ENCODE assay signal across 8 cellular contexts in the genomic region with DNA sequence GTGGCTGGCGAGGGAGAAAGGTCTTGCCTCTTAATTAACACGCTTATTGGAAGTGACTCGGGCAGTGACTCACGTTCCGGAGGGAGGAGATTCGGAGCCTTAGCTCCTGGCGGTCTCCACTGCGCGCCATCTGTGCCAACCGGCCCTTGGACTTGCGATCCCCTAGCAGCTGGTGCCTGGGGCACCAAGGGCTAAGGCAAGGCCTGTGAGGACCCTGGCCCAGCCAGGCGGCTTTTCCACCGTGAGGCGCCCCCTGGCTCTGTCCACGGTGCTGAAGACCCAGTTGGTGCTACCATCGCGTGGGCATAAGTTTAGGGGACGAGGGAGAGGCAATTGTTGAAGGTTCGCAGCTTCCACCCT. TPM values are rescaled to one million over a fixed set of nuclear protein-coding genes. Genes with fewer than 3 reads are reported as not detected.
DNase-seq lines count a peak whose midpoint lies in the region; ATAC-seq and TF ChIP-seq lines count a peak whose summit lies in the region.

No MANE protein-coding gene starts in this region.

- H3F3A ChIP-seq in MM.1S (ENCODE audit: insufficient read depth, low read length): no peaks in the 10 kb centered on the region

- no peaks in the 10 kb centered on the region for H3K36me3 Mint-ChIP-seq in CD4-positive, alpha-beta T cell (ENCODE audit: low read depth)

- H2BK120ac ChIP-seq in neuronal stem cell (ENCODE audit: low read depth, low read length): no peak overlapping the region

- H3K27me3 Mint-ChIP-seq in CD4-positive, alpha-beta T cell: peaks cover 85% of the 10 kb centered on the region

- H2BK12ac ChIP-seq in neuronal stem cell (ENCODE audit: low read length): no peak overlapping the region

- no peaks in the 10 kb centered on the region for H3K9me3 Mint-ChIP-seq in CD4-positive, alpha-beta T cell

- no peak overlapping the region for H4K91ac ChIP-seq in neuronal stem cell (ENCODE audit: low read depth, low read length, poor library complexity)

- H3K9me3 ChIP-seq in MM.1S (replicated peaks; ENCODE audit: insufficient read depth, low read length): no peaks in the 10 kb centered on the region
- no peaks in the 10 kb centered on the region for H3K9me3 ChIP-seq in CD4-positive, alpha-beta T cell (ENCODE audit: control insufficient read depth, low read length)
- no peaks in the 10 kb centered on the region for H3K9me3 ChIP-seq in neuronal stem cell (replicated peaks in 1 of 2; ENCODE audit: control insufficient read depth in 2 of 2, insufficient read depth in 1 of 2, low read depth in 1 of 2, low read length in 2 of 2)

- no peak overlapping the region for H4K8ac ChIP-seq in neuronal stem cell (ENCODE audit: low read depth, low read length)

- H3K9me2 ChIP-seq in MM.1S (replicated peaks; ENCODE audit: insufficient read depth, low read length): no peaks in the 10 kb centered on the region

- H3K4me1 Mint-ChIP-seq in CD4-positive, alpha-beta T cell (ENCODE audit: low read depth): peaks cover 20% of the 10 kb centered on the region

- DNase-seq in stimulated activated CD4-positive, alpha-beta T cell treated with anti-CD3 and anti-CD28 coated beads, Interleukin-4, amount 100 ng/mL, for 1 hour: peak; percentile 12
- no peak for DNase-seq in stimulated activated CD4-positive, alpha-beta T cell treated with anti-CD3 and anti-CD28 coated beads, Interleukin-1b, Interleukin-23, amount 100 ng/mL, for 48 hours
- DNase-seq in UCSD-AML1 (lab: John Stamatoyannopoulos, UW; ENCODE audit: unreplicated experiment) (peak; percentile 17), iPS-NIHi11 (ENCODE audit: low spot score) (peak; percentile 81), MM.1S (no peak), neuronal stem cell (ENCODE audit: low spot score) (no peak)
- no peak for DNase-seq in CD4-positive, alpha-beta T cell

- no peak overlapping the region for H3K27ac ChIP-seq in MM.1S (ENCODE audit: low read length)
- H3K27ac ChIP-seq in CD4-positive, alpha-beta T cell (ENCODE audit: low read depth, low read length): no peak overlapping the region
- no peak overlapping the region for H3K27ac ChIP-seq in neuronal stem cell (replicated peaks; ENCODE audit: low read length)

- no peak overlapping the region for H3K14ac ChIP-seq in neuronal stem cell (ENCODE audit: low read length)

- no peaks in the 10 kb centered on the region for H4K20me1 ChIP-seq in MM.1S (ENCODE audit: insufficient read depth, low read length)

- H3K9ac ChIP-seq in MM.1S (ENCODE audit: low read length): no peak overlapping the region
- H3K9ac ChIP-seq in neuronal stem cell (ENCODE audit: low read depth, low read length, poor library complexity): no peak overlapping the region

- H3K4me3 ChIP-seq in MM.1S (ENCODE audit: low read length) (no peak overlapping the region), neuronal stem cell (ENCODE audit: low read length in 2 of 2) (no peak overlapping the region)

- no peak for ATAC-seq in HG03139 (IDR thresholded peaks at IDR 0.05; ENCODE audit: unreplicated experiment)
- no peak for ATAC-seq in CD4-positive, alpha-beta T cell (ENCODE audit: poor library complexity)

- H3K4me2 ChIP-seq in MM.1S (ENCODE audit: low read depth, low read length) (no peak overlapping the region), neuronal stem cell (ENCODE audit: insufficient read depth, low read length, poor library complexity, severe bottlenecking) (no peak overlapping the region)

- H3K36me3 ChIP-seq in MM.1S (replicated peaks; ENCODE audit: insufficient read depth, low read length) (no peaks in the 10 kb centered on the region), neuronal stem cell (replicated peaks in 1 of 2; ENCODE audit: control insufficient read depth in 2 of 2, insufficient read depth in 2 of 2, low read length in 2 of 2) (no peaks in the 10 kb centered on the region)

- H3K23ac ChIP-seq in neuronal stem cell (ENCODE audit: low read depth, low read length, poor library complexity): no peak overlapping the region

- no peak for TF ChIP-seq CTCF in MM.1S (IDR thresholded peaks at IDR 0.05; ENCODE audit: low read length)
- TF ChIP-seq CTCF in CD4-positive, alpha-beta T cell (IDR thresholded peaks at IDR 0.05): no peak

- no peak overlapping the region for H2AK5ac ChIP-seq in neuronal stem cell (ENCODE audit: low read depth, low read length)

- CTCF ChIA-PET in CD4-positive, alpha-beta T cell (lab: Charles Lee): no interaction called here

- H2AFZ ChIP-seq in MM.1S (ENCODE audit: low read length) (no peak overlapping the region), neuronal stem cell (ENCODE audit: low read length) (no peak overlapping the region)

- no peak overlapping the region for H3K18ac ChIP-seq in neuronal stem cell (ENCODE audit: low read length)

- no peaks in the 10 kb centered on the region for H3K79me2 ChIP-seq in MM.1S (ENCODE audit: low read length)

- no CpG with 5 or more reads among the region's 19 CpGs for WGBS in neuronal stem cell (ENCODE audit: extremely low coverage in 2 of 2, insufficient read length in 2 of 2, insufficient replicate concordance in 1 of 2), 2 donors

- intact Hi-C loops in CD4-positive, alpha-beta T cell (cut with DNase I, micrococcal nuclease): no loop called here

- POLR2A ChIA-PET in CD4-positive, alpha-beta T cell (lab: Charles Lee): no interaction called here

- H3K27ac Mint-ChIP-seq in CD4-positive, alpha-beta T cell: no peak overlapping the region

- H3K4ac ChIP-seq in neuronal stem cell (ENCODE audit: low read length): no peak overlapping the region

- H3K27me3 ChIP-seq in MM.1S (replicated peaks; ENCODE audit: insufficient read depth, low read length) (no peaks in the 10 kb centered on the region), neuronal stem cell (ENCODE audit: control insufficient read depth in 3 of 3, insufficient read depth in 3 of 3, low read depth in 1 of 3, low read length in 3 of 3) (peaks cover 5 to 89% (median 19%) of the 10 kb centered on the region in 3 experiments)
- H3K27me3 ChIP-seq in CD4-positive, alpha-beta T cell (ENCODE audit: control insufficient read depth, insufficient read depth, low read length): peaks cover 63% of the 10 kb centered on the region

- H2BK15ac ChIP-seq in neuronal stem cell (ENCODE audit: low read length): no peak overlapping the region

- H3K4me1 ChIP-seq in MM.1S (ENCODE audit: low read length): no peaks in the 10 kb centered on the region
- H3K4me1 ChIP-seq in neuronal stem cell (ENCODE audit: control insufficient read depth in 2 of 2, insufficient read depth in 1 of 2, low read depth in 1 of 2, low read length in 2 of 2): peaks cover 3 to 15% of the 10 kb centered on the region in 2 donors

- no peak overlapping the region for H2BK5ac ChIP-seq in neuronal stem cell (ENCODE audit: low read length)

- peaks cover 3% of the 10 kb centered on the region for H3K79me1 ChIP-seq in neuronal stem cell (ENCODE audit: low read depth, low read length)

- H3K4me3 Mint-ChIP-seq in CD4-positive, alpha-beta T cell: no peak overlapping the region

RNA-seq across cellular contexts. Expression of a gene that starts 1.3 kb away (rescaled TPM):
- not detected for total RNA-seq in CD4-positive, alpha-beta T cell
- polyA plus RNA-seq in neuronal stem cell (2013, experiment 1 of 2): 6.2 TPM
- 6.2 TPM for polyA plus RNA-seq in neuronal stem cell (2013, experiment 2 of 2)

Comparison
In these comparisons a context has a peak if more than half of its experiments do, and no peak if none do; other contexts are left out.
1. DNase-seq: peak in stimulated activated CD4-positive, alpha-beta T cell treated with anti-CD3 and anti-CD28 coated beads, Interleukin-4, amount 100 ng/mL, for 1 hour (single experiment), UCSD-AML1 (single experiment) and iPS-NIHi11 (single experiment); none in stimulated activated CD4-positive, alpha-beta T cell treated with anti-CD3 and anti-CD28 coated beads, Interleukin-1b, Interleukin-23, amount 100 ng/mL, for 48 hours (single experiment), MM.1S (single experiment), CD4-positive, alpha-beta T cell (0 of 10) and neuronal stem cell (single experiment).